Comparison of ENCODE assay signal across 8 cellular contexts in genomic region chr5:42949348-42950090, GRCh38.
DNase-seq lines count a peak whose midpoint lies in the region; ATAC-seq and TF ChIP-seq lines count a peak whose summit lies in the region.

No MANE protein-coding gene starts in this region.

- TF ChIP-seq POLR2A in GM19099 (IDR thresholded peaks at IDR 0.05; ENCODE audit: extremely low read depth, insufficient read length, low read depth) (peak; percentile 46), heart left ventricle (IDR thresholded peaks at IDR 0.05) (no peak)

- H3K27ac ChIP-seq in heart left ventricle = peak overlapping the region; percentile 71 to 96 (median 92)

- WGBS in heart left ventricle, 4 donors = 5 to 13% (median 8%) methylated on average over 33 of the region's 33 CpGs

- H3K9me3 ChIP-seq in heart left ventricle = peaks cover 0 to 22% (median 10%) of the 10 kb centered on the region in 12 donors

- TF ChIP-seq CTCF in AG09319 (IDR thresholded peaks at IDR 0.05; ENCODE audit: low read depth, low read length) = peak; percentile 30
- TF ChIP-seq CTCF in heart left ventricle (IDR thresholded peaks at IDR 0.05) = peak in 11 of 12 donors; percentile 13 to 48 (median 30)

- DNase-seq in AG09319 (ENCODE audit: extremely low read depth, low read depth) (no peak), heart left ventricle (peak; percentile 53 to 78 (median 63)), NCI-H1105 treated with DMSO at 0.1 percent for 48 hours (lab: John Stamatoyannopoulos, UW) (no peak)
- DNase-seq in activated naive CD4-positive, alpha-beta T cell treated with anti-CD3 and anti-CD28 coated beads, Interleukin-2, amount 50 U/mL, for 16 hours = peak; percentile 52
- peak; percentile 66 for DNase-seq in stimulated activated CD4-positive, alpha-beta T cell treated with anti-CD3 and anti-CD28 coated beads, Interleukin-15, amount 100 ng/mL, for 24 hours

- peaks cover 9 to 100% (median 69%) of the 10 kb centered on the region in 9 donors for H3K27me3 ChIP-seq in heart left ventricle

- intact Hi-C loops in heart left ventricle (cut with DNase I) = loop anchor here (2.0 to 10.0 kb wide), 8 partner anchors 37 to 95 kb away; partner anchors contain the start of gene ANXA2R (in 5 of the 10)

- ATAC-seq in HG03196 (IDR thresholded peaks at IDR 0.05; ENCODE audit: unreplicated experiment) (peak; percentile 63), SK-N-SH treated with all-trans-retinoic acid at 6 μM for 48 hours (peak; percentile 66), heart left ventricle (peak; percentile 44 to 69 (median 60))

- peaks cover 0 to 49% (median 18%) of the 10 kb centered on the region in 12 donors for H3K4me1 ChIP-seq in heart left ventricle

- no peaks in the 10 kb centered on the region for H3K36me3 ChIP-seq in heart left ventricle

- peak overlapping the region in 10 of 12 donors; percentile 9 to 64 (median 60) for H3K4me3 ChIP-seq in heart left ventricle

TF ChIP-seq in SK-N-SH treated with all-trans-retinoic acid at 6 μM for 48 hours, 23 proteins besides CTCF, POLR2A, EP300 and RAD21:
- TF ChIP-seq ARNTL (CRISPR knock-in tag; IDR thresholded peaks at IDR 0.05; ENCODE audit: borderline replicate concordance, low read depth) (no peak), ZC3H10 (CRISPR knock-in tag; IDR thresholded peaks at IDR 0.05) (no peak), ZNF8 (CRISPR knock-in tag; IDR thresholded peaks at IDR 0.05) (no peak), TOX (CRISPR knock-in tag; IDR thresholded peaks at IDR 0.05; ENCODE audit: borderline replicate concordance) (no peak), ZNF565 (CRISPR knock-in tag; conservative IDR thresholded peaks at IDR 0.05; ENCODE audit: low read depth) (no peak), CSRNP3 (CRISPR knock-in tag; IDR thresholded peaks at IDR 0.05) (no peak), TCF4 (CRISPR knock-in tag; IDR thresholded peaks at IDR 0.05; ENCODE audit: borderline replicate concordance) (no peak), PPARA (CRISPR knock-in tag; IDR thresholded peaks at IDR 0.05; ENCODE audit: borderline replicate concordance) (no peak), GLIS3 (CRISPR knock-in tag; IDR thresholded peaks at IDR 0.05) (no peak), ESRRG (CRISPR knock-in tag; IDR thresholded peaks at IDR 0.05) (no peak), BACH2 (CRISPR knock-in tag; IDR thresholded peaks at IDR 0.05; ENCODE audit: borderline replicate concordance) (no peak), OSR1 (CRISPR knock-in tag; IDR thresholded peaks at IDR 0.05) (no peak), ZFP3 (CRISPR knock-in tag; IDR thresholded peaks at IDR 0.05) (no peak), ISL1 (CRISPR knock-in tag; IDR thresholded peaks at IDR 0.05) (no peak), RARB (CRISPR knock-in tag; IDR thresholded peaks at IDR 0.05) (no peak), POU6F1 (CRISPR knock-in tag; IDR thresholded peaks at IDR 0.05; ENCODE audit: borderline replicate concordance, low read depth) (no peak)
- TF ChIP-seq, protein P1, sequence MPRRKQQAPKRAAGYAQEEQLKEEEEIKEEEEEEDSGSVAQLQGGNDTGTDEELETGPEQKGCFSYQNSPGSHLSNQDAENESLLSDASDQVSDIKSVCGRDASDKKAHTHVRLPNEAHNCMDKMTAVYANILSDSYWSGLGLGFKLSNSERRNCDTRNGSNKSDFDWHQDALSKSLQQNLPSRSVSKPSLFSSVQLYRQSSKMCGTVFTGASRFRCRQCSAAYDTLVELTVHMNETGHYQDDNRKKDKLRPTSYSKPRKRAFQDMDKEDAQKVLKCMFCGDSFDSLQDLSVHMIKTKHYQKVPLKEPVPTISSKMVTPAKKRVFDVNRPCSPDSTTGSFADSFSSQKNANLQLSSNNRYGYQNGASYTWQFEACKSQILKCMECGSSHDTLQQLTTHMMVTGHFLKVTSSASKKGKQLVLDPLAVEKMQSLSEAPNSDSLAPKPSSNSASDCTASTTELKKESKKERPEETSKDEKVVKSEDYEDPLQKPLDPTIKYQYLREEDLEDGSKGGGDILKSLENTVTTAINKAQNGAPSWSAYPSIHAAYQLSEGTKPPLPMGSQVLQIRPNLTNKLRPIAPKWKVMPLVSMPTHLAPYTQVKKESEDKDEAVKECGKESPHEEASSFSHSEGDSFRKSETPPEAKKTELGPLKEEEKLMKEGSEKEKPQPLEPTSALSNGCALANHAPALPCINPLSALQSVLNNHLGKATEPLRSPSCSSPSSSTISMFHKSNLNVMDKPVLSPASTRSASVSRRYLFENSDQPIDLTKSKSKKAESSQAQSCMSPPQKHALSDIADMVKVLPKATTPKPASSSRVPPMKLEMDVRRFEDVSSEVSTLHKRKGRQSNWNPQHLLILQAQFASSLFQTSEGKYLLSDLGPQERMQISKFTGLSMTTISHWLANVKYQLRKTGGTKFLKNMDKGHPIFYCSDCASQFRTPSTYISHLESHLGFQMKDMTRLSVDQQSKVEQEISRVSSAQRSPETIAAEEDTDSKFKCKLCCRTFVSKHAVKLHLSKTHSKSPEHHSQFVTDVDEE (CRISPR knock-in tag; IDR thresholded peaks at IDR 0.05) = no peak
- TF ChIP-seq, protein P2, sequence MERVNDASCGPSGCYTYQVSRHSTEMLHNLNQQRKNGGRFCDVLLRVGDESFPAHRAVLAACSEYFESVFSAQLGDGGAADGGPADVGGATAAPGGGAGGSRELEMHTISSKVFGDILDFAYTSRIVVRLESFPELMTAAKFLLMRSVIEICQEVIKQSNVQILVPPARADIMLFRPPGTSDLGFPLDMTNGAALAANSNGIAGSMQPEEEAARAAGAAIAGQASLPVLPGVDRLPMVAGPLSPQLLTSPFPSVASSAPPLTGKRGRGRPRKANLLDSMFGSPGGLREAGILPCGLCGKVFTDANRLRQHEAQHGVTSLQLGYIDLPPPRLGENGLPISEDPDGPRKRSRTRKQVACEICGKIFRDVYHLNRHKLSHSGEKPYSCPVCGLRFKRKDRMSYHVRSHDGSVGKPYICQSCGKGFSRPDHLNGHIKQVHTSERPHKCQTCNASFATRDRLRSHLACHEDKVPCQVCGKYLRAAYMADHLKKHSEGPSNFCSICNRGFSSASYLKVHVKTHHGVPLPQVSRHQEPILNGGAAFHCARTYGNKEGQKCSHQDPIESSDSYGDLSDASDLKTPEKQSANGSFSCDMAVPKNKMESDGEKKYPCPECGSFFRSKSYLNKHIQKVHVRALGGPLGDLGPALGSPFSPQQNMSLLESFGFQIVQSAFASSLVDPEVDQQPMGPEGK (CRISPR knock-in tag; IDR thresholded peaks at IDR 0.05; ENCODE audit: borderline replicate concordance) = no peak

Comparison
In these comparisons a context has a peak if more than half of its experiments do, and no peak if none do; other contexts are left out.
1. DNase-seq: peak in activated naive CD4-positive, alpha-beta T cell treated with anti-CD3 and anti-CD28 coated beads, Interleukin-2, amount 50 U/mL, for 16 hours (single experiment), heart left ventricle (5 of 5) and stimulated activated CD4-positive, alpha-beta T cell treated with anti-CD3 and anti-CD28 coated beads, Interleukin-15, amount 100 ng/mL, for 24 hours (single experiment); none in AG09319 (single experiment) and NCI-H1105 treated with DMSO at 0.1 percent for 48 hours (single experiment).
2. Peak in every context shown above with its lines, with median percentiles within 50 percentile points of each other: ATAC-seq.